ENCODE assay signal across 8 cellular contexts in genomic region chr15:75335705-75336355, GRCh38. TPM values are rescaled to one million over a fixed set of nuclear protein-coding genes. Genes with fewer than 3 reads are reported as not detected.
DNase-seq lines count a peak whose midpoint lies in the region; ATAC-seq and TF ChIP-seq lines count a peak whose summit lies in the region.

TSS of gene COMMD4 (plus strand) at chr15:75336063. CDS start at chr15:75336090, 27 bp downstream.

- dilution Hi-C loops in mammary epithelial cell (cut with HindIII; ENCODE audit: low sequenced_read_pairs): no loop called here

- intact Hi-C loops in mammary epithelial cell (cut with micrococcal nuclease): no loop called here

- ATAC-seq in HG02588 (IDR thresholded peaks at IDR 0.05; ENCODE audit: unreplicated experiment) (peak; percentile 68), HG03025 (IDR thresholded peaks at IDR 0.05; ENCODE audit: low FRiP score, unreplicated experiment) (no peak)

- H3K4me2 ChIP-seq in mammary epithelial cell (ENCODE audit: insufficient read depth, low read depth, low read length): peak within 1 kb of the TSS; percentile 88
- peak within 1 kb of the TSS; percentile 87 for H3K4me2 ChIP-seq in skeletal muscle satellite cell (ENCODE audit: low read length)

- H3K4me1 ChIP-seq in mammary epithelial cell (ENCODE audit: insufficient read depth, low read length) (peaks cover 14% of the 10 kb centered on the region), skeletal muscle satellite cell (ENCODE audit: control insufficient read depth, insufficient read depth, low read length) (peaks cover 12% of the 10 kb centered on the region)

- no peak for TF ChIP-seq CTCF in WERI-Rb-1 (IDR thresholded peaks at IDR 0.05; ENCODE audit: low read depth, low read length)
- no peak for TF ChIP-seq CTCF in mammary epithelial cell (conservative IDR thresholded peaks at IDR 0.05 in 1 of 2, IDR thresholded peaks at IDR 0.05 in 1 of 2; ENCODE audit: extremely low read depth in 1 of 2, insufficient read depth in 1 of 2, low read depth in 1 of 2, low read length in 2 of 2)

- DNase-seq in DMS53 treated with DMSO at 0.1 percent for 48 hours (lab: John Stamatoyannopoulos, UW; ENCODE audit: unreplicated experiment) (peak; percentile 80), NCI-H2171 treated with DMSO at 0.1 percent for 48 hours (lab: John Stamatoyannopoulos, UW) (peak; percentile 94), WERI-Rb-1 (peak; percentile 98), mammary epithelial cell (peak; percentile 89)

- H3K36me3 ChIP-seq in WERI-Rb-1: peaks cover 11% of the 10 kb centered on the region
- no peaks in the 10 kb centered on the region for H3K36me3 ChIP-seq in mammary epithelial cell (ENCODE audit: insufficient read depth, low read length)
- H3K36me3 ChIP-seq in skeletal muscle satellite cell (ENCODE audit: insufficient read depth, low read length): peaks cover 17% of the 10 kb centered on the region

- 2% methylated on average over 14 of the region's 42 CpGs for WGBS in mammary epithelial cell (ENCODE audit: low coverage, missing lambda C conversion rate)

- peak within 1 kb of the TSS; percentile 94 for H3K27ac ChIP-seq in WERI-Rb-1
- H3K27ac ChIP-seq in mammary epithelial cell (ENCODE audit: insufficient read depth, low read depth, low read length): peak within 1 kb of the TSS; percentile 56

- peaks cover 9% of the 10 kb centered on the region for H3K79me2 ChIP-seq in mammary epithelial cell (ENCODE audit: insufficient read depth, low read length)

- H3K9me3 ChIP-seq in WERI-Rb-1 (ENCODE audit: severe bottlenecking): no peaks in the 10 kb centered on the region
- H3K9me3 ChIP-seq in mammary epithelial cell (replicated peaks; ENCODE audit: insufficient read depth, low read length): no peaks in the 10 kb centered on the region
- no peaks in the 10 kb centered on the region for H3K9me3 ChIP-seq in iPS-18c (ENCODE audit: control insufficient read depth, insufficient read depth, low read length)
- no peaks in the 10 kb centered on the region for H3K9me3 ChIP-seq in skeletal muscle satellite cell (replicated peaks; ENCODE audit: low read length)

- no peaks in the 10 kb centered on the region for H4K20me1 ChIP-seq in mammary epithelial cell (ENCODE audit: insufficient read depth, low read length)

- TSS peak; percentile 50 for BruUV-seq in mammary epithelial cell (replicated peaks; lab: Mats Ljungman, UMichigan)

- H3K9ac ChIP-seq in mammary epithelial cell (ENCODE audit: insufficient read depth, low read length) (peak within 1 kb of the TSS; percentile 84), skeletal muscle satellite cell (ENCODE audit: low read depth, low read length) (peak within 1 kb of the TSS; percentile 88)

- H2AFZ ChIP-seq in mammary epithelial cell (ENCODE audit: low read depth, low read length): peak within 1 kb of the TSS; percentile 92

- peak within 1 kb of the TSS; percentile 93 for H3K4me3 ChIP-seq in WERI-Rb-1 (ENCODE audit: low read depth, low read length)
- H3K4me3 ChIP-seq in mammary epithelial cell (replicated peaks in 1 of 3; ENCODE audit: insufficient read depth in 1 of 3, low read depth in 2 of 3, low read length in 3 of 3): peak within 1 kb of the TSS; percentile 69 to 77 (median 69)
- H3K4me3 ChIP-seq in iPS-18c (ENCODE audit: insufficient read depth, low read depth, low read length): peak within 1 kb of the TSS; percentile 80
- H3K4me3 ChIP-seq in skeletal muscle satellite cell (ENCODE audit: low read length): peak within 1 kb of the TSS; percentile 81

- CTCF ChIA-PET in mammary epithelial cell (lab: Charles Lee; ENCODE audit: low non-redundant PET): no interaction called here

- in situ Hi-C loops in mammary epithelial cell (cut with MboI; ENCODE audit: low sequenced_read_pairs in 2 of 2): no loop called here

- H3K27me3 ChIP-seq in WERI-Rb-1 (ENCODE audit: insufficient read depth, low read depth, severe bottlenecking) (no peaks in the 10 kb centered on the region), mammary epithelial cell (ENCODE audit: insufficient read depth, low read length) (no peaks in the 10 kb centered on the region), skeletal muscle satellite cell (ENCODE audit: control insufficient read depth, insufficient read depth, low read length) (no peaks in the 10 kb centered on the region)

RNA-seq across cellular contexts. Expression of gene COMMD4, which starts in this region (rescaled TPM):
- total RNA-seq in mammary epithelial cell: 10 to 100 TPM; 41.5 to 45.3 TPM
- polyA plus RNA-seq in mammary epithelial cell: 158 TPM
- polyA minus RNA-seq in mammary epithelial cell: 29.1 TPM
- 54.6 and 96.3 TPM in 2 replicates for total RNA-seq in skeletal muscle satellite cell (2012; rRNA removed)
